ENCODE assay signal across 13 cellular contexts in genomic region chr1:206715552-206716518, GRCh38. TPM values are rescaled to one million over a fixed set of nuclear protein-coding genes. Genes with fewer than 3 reads are reported as not detected.
DNase-seq lines count a peak whose midpoint lies in the region; ATAC-seq, FAIRE-seq and TF ChIP-seq lines count a peak whose summit lies in the region.
"Had no signal": no experiment of that assay in that cellular context is flagged by ENCODE, and none has a peak within 500 bp of the region (broad histone marks: within the 10 kb centered on the region; RNA-seq: fewer than 3 reads in every experiment).

No MANE protein-coding gene starts in this region.

- DNase-seq in DND-41 (no peak), Peyer's patch (peak in 1 of 3 donors; percentile 14), gastrocnemius medialis (no peak), NCI-H2081 (lab: John Stamatoyannopoulos, UW) (no peak), NCI-H187 (lab: John Stamatoyannopoulos, UW) (no peak), LoVo (ENCODE audit: low spot score) (no peak), GM12892 (ENCODE audit: insufficient read length) (no peak)
- DNase-seq: DMS79, NCI-H1436 treated with DMSO at 0.1 percent for 48 hours, SHP77 treated with DMSO at 0.1 percent for 48 hours had no signal

- peaks cover 38% of the 10 kb centered on the region for H3K79me2 ChIP-seq in DND-41 (ENCODE audit: insufficient read depth, low read length)

- TF ChIP-seq POLR2A in Peyer's patch (IDR thresholded peaks at IDR 0.05) (no peak), gastrocnemius medialis (IDR thresholded peaks at IDR 0.05) (no peak), GM12892 (IDR thresholded peaks at IDR 0.05; ENCODE audit: low read depth, low read length) (no peak)

- H2AFZ ChIP-seq in DND-41 (ENCODE audit: low read depth, low read length), result no peak overlapping the region
- H2AFZ ChIP-seq: GM23338 had no signal

- H3K9me3 ChIP-seq in DND-41 (ENCODE audit: insufficient read depth, low read length, severe bottlenecking) (no peaks in the 10 kb centered on the region), Peyer's patch (no peaks in the 10 kb centered on the region), esophagus (ENCODE audit: control insufficient read depth in 2 of 2, insufficient read depth in 1 of 2, low read depth in 1 of 2, low read length in 1 of 2) (no peaks in the 10 kb centered on the region), gastrocnemius medialis (no peaks in the 10 kb centered on the region)

- 75 to 87% methylated on average over 8 of the region's 8 CpGs for WGBS in esophagus, 2 donors

- H3K36me3 ChIP-seq in DND-41 (ENCODE audit: insufficient read depth, low read length) (no peaks in the 10 kb centered on the region), Peyer's patch (no peaks in the 10 kb centered on the region), esophagus (ENCODE audit: control insufficient read depth in 2 of 2, insufficient read depth in 2 of 2, low read length in 1 of 2) (no peaks in the 10 kb centered on the region), gastrocnemius medialis (no peaks in the 10 kb centered on the region)

- in situ Hi-C loops in gastrocnemius medialis (cut with MboI; ENCODE audit: low sequenced_read_pairs in 4 of 4), result loop anchor here in 2 of 4 donors (25.0 kb wide), 2 partner anchors 596 to 621 kb away; partner anchors contain the start of gene CD55 (in 1 of the 2)

- no peak for FAIRE-seq in GM12892 (lab: Jason Lieb, UNC)

- no peak overlapping the region for H3K4me2 ChIP-seq in DND-41 (ENCODE audit: insufficient read depth, low read length)
- H3K4me2 ChIP-seq: GM23338 had no signal

- H3K4me1 ChIP-seq in DND-41 (ENCODE audit: insufficient read depth, low read length) (peaks cover 23% of the 10 kb centered on the region), Peyer's patch (peaks cover 3 to 80% (median 21%) of the 10 kb centered on the region in 4 donors), esophagus (ENCODE audit: control insufficient read depth in 2 of 2, insufficient read depth in 2 of 2, low read length in 1 of 2) (peaks cover 6 to 12% of the 10 kb centered on the region in 2 donors), gastrocnemius medialis (peaks cover 88 to 90% of the 10 kb centered on the region in 2 donors)

- H3K27me3 ChIP-seq in DND-41 (ENCODE audit: insufficient read depth, low read length, poor library complexity) (no peaks in the 10 kb centered on the region), Peyer's patch (no peaks in the 10 kb centered on the region), esophagus (ENCODE audit: control insufficient read depth in 1 of 2, insufficient read depth in 2 of 2, low read length in 2 of 2) (no peaks in the 10 kb centered on the region), gastrocnemius medialis (no peaks in the 10 kb centered on the region)

- no peak overlapping the region for H3K4me3 ChIP-seq in DND-41 (ENCODE audit: low read depth in 1 of 2, low read length in 2 of 2)
- no peak overlapping the region for H3K4me3 ChIP-seq in Peyer's patch
- no peak overlapping the region for H3K4me3 ChIP-seq in esophagus (ENCODE audit: low read depth in 1 of 2, low read length in 2 of 2)
- no peak overlapping the region for H3K4me3 ChIP-seq in gastrocnemius medialis
- H3K4me3 ChIP-seq: GM23338 had no signal

- H3K9ac ChIP-seq in DND-41 (ENCODE audit: low read depth, low read length), result no peak overlapping the region

- no peak overlapping the region for H3K27ac ChIP-seq in DND-41 (ENCODE audit: low read length)
- H3K27ac ChIP-seq in Peyer's patch, result peak overlapping the region; percentile 54 to 81 (median 71)
- peak overlapping the region; percentile 51 to 56 for H3K27ac ChIP-seq in esophagus (ENCODE audit: low read depth in 2 of 2, low read length in 1 of 2)
- peak overlapping the region; percentile 76 to 97 (median 85) for H3K27ac ChIP-seq in gastrocnemius medialis

- ATAC-seq in DND-41 (ENCODE audit: insufficient read depth, low read depth), result peak; percentile 55
- ATAC-seq in gastrocnemius medialis, result no peak
- ATAC-seq: GM23338 had no signal

- H4K20me1 ChIP-seq in DND-41 (ENCODE audit: insufficient read depth, low read length), result peaks cover 15% of the 10 kb centered on the region

- TF ChIP-seq CTCF in DND-41 (IDR thresholded peaks at IDR 0.05; ENCODE audit: borderline replicate concordance, extremely low read depth, low read length, poor library complexity, severe bottlenecking) (no peak), Peyer's patch (IDR thresholded peaks at IDR 0.05) (no peak), gastrocnemius medialis (IDR thresholded peaks at IDR 0.05 in 4 of 5, conservative IDR thresholded peaks at IDR 0.05 in 1 of 5) (no peak)

- intact Hi-C loops in gastrocnemius medialis (cut with DNase I; ENCODE audit: low total_unique reads), result no loop called here

RNA-seq across cellular contexts. Expression of gene MAPKAPK2, which starts 31.1 kb away (rescaled TPM):
- 10 to 100 TPM; 49.6 to 92.4 (median 59.6) TPM for total RNA-seq in Peyer's patch
- 10 to 100 TPM; 28.0 to 35.1 TPM for polyA plus RNA-seq in esophagus
- total RNA-seq in gastrocnemius medialis, result 100 to 1,000 TPM; 115 to 207 (median 140) TPM
- polyA plus RNA-seq in GM12892 (2012; ENCODE audit: missing spikeins), result 37.5 TPM

RNA-seq across cellular contexts. Expression of gene IL19, which starts 54.7 kb away (rescaled TPM):
- total RNA-seq in Peyer's patch (not detected), gastrocnemius medialis (not detected)
- 1 to 10 TPM in 1 of 2 donors, under 1 TPM in 1; 0.22 to 1.4 TPM for polyA plus RNA-seq in esophagus
- not detected for polyA plus RNA-seq in GM12892 (2012; ENCODE audit: missing spikeins)
- total RNA-seq: GM23338, pulmonary artery endothelial cell had no signal
- polyA plus RNA-seq: GM23338 had no signal

RNA-seq across cellular contexts. Expression of gene IL10, which starts 56.5 kb away (rescaled TPM):
- 1 to 10 TPM in 1 of 4 donors, under 1 TPM in 1, not detected in 2; 0.85 to 2.0 TPM for total RNA-seq in Peyer's patch
- under 1 TPM; 0.12 to 0.51 TPM for polyA plus RNA-seq in esophagus
- under 1 TPM; 0.26 to 0.61 (median 0.34) TPM for total RNA-seq in gastrocnemius medialis
- polyA plus RNA-seq in GM12892 (2012; ENCODE audit: missing spikeins), result 5.2 TPM
- total RNA-seq: GM23338, pulmonary artery endothelial cell had no signal
- polyA plus RNA-seq: GM23338 had no signal
